ENCODE assay signal across 13 cellular contexts in the genomic region with DNA sequence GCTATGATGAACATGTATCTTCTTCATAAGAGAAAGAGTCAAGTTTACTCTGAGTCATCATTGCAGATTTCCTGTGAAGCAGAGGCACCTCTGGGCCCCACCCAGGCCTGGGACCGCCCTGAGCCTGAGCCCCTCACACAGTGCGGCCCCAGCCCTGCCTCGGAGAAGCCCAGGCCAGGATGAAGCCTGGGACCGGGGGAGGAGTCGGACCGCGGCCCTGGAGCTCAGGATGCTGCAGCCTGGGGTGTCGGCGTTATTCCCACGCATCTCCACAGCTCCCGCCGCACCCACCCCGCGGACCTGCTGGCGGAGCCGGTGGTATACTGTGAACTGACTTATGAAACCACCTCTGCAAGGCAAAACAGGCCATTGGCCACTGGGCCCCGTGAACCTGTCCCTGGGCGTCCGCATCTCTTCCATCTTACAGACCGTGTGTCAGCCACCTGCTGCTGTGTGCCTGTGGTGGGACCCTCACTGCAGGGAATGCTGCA. TPM values are rescaled to one million over a fixed set of nuclear protein-coding genes. Genes with fewer than 3 reads are reported as not detected.
A peak's percentile ranks its signal among the peaks of the same experiment; 100 is the strongest.
DNase-seq lines count a peak whose midpoint lies in the region; ATAC-seq and TF ChIP-seq lines count a peak whose summit lies in the region.
"Had no signal": no experiment of that assay in that cellular context is flagged by ENCODE, and none has a peak within 500 bp of the region (broad histone marks: within the 10 kb centered on the region; RNA-seq: fewer than 3 reads in every experiment).

No MANE protein-coding gene starts in this region.

- H3K9me3 Mint-ChIP-seq in mesothelial cell of epicardium = no peaks in the 10 kb centered on the region
- H3K9me3 Mint-ChIP-seq: activated T-helper 17 cell treated with anti-CD3 and anti-CD28 coated beads, Interleukin-2, amount 50 U/mL, for 72 hours had no signal

- intact Hi-C loops in transverse colon (cut with DNase I; ENCODE audit: low total_unique reads) = loop anchor here (10.0 kb wide), 1 partner anchor 46 kb away; no protein-coding TSS in a partner anchor

- H3K9me3 ChIP-seq in transverse colon = no peaks in the 10 kb centered on the region

- H3K4me3 ChIP-seq in coronary artery = no peak overlapping the region
- no peak overlapping the region for H3K4me3 ChIP-seq in transverse colon
- H3K4me3 ChIP-seq: PC-9 had no signal

- peaks cover 19 to 54% (median 23%) of the 10 kb centered on the region in 4 donors for H3K4me1 ChIP-seq in transverse colon

- peak; percentile 30 to 34 for ATAC-seq in activated CD4-positive, CD25-positive, alpha-beta regulatory T cell treated with anti-CD3 and anti-CD28 coated beads, Interleukin-2, amount 50 U/mL, for 24 hours
- ATAC-seq: activated T-helper 17 cell treated with anti-CD3 and anti-CD28 coated beads, Interleukin-2, amount 50 U/mL, for 72 hours; foreskin keratinocyte had no signal

- H3K36me3 Mint-ChIP-seq in mesothelial cell of epicardium = peaks cover under 1% of the 10 kb centered on the region

- no peak for TF ChIP-seq EP300 in transverse colon (IDR thresholded peaks at IDR 0.05; ENCODE audit: low read depth)

- in situ Hi-C loops in transverse colon (cut with MboI; ENCODE audit: low pct_ligation_motif_present in 1 of 4, low pct_unique_long_range_greater_than_20kb in 1 of 4, low sequenced_read_pairs in 3 of 4) = no loop called here

- no peaks in the 10 kb centered on the region for H3K36me3 ChIP-seq in transverse colon

- no peak overlapping the region for H3K4me3 Mint-ChIP-seq in mesothelial cell of epicardium
- H3K4me3 Mint-ChIP-seq: activated T-helper 17 cell treated with anti-CD3 and anti-CD28 coated beads, Interleukin-2, amount 50 U/mL, for 72 hours had no signal

- DNase-seq in activated CD4-positive, CD25-positive, alpha-beta regulatory T cell (lab: John Stamatoyannopoulos, UW) = no peak
- peak; percentile 47 for DNase-seq in coronary artery (ENCODE audit: low spot score)
- peak in 1 of 2 experiments; percentile 36 for DNase-seq in mesothelial cell of epicardium (ENCODE audit: low spot score in 2 of 2, unreplicated experiment in 2 of 2)
- peak; percentile 13 for DNase-seq in transverse colon
- DNase-seq in T-helper 1 cell = no peak
- DNase-seq in NCI-H526 (lab: John Stamatoyannopoulos, UW) = no peak
- DNase-seq in SKM-1 treated with dmso at 0.1 percent for 144 hours (lab: John Stamatoyannopoulos, UW; ENCODE audit: unreplicated experiment) = no peak
- DNase-seq: DND-41, foreskin keratinocyte, NCI-H2107, PC-9 had no signal

- peak overlapping the region in 1 of 2 donors; percentile 48 for H3K27ac ChIP-seq in coronary artery
- H3K27ac ChIP-seq in transverse colon = peak overlapping the region; percentile 67 to 96 (median 90)
- H3K27ac ChIP-seq: foreskin keratinocyte, PC-9 had no signal

- H3K4me1 Mint-ChIP-seq in mesothelial cell of epicardium = peaks cover 32% of the 10 kb centered on the region
- H3K4me1 Mint-ChIP-seq: activated T-helper 17 cell treated with anti-CD3 and anti-CD28 coated beads, Interleukin-2, amount 50 U/mL, for 72 hours had no signal

- TF ChIP-seq CTCF in coronary artery (IDR thresholded peaks at IDR 0.05) (no peak), mesothelial cell of epicardium (IDR thresholded peaks at IDR 0.05; ENCODE audit: unreplicated experiment) (no peak), transverse colon (IDR thresholded peaks at IDR 0.05) (no peak)

- 53 to 60% methylated on average over 1 to 20 of the region's 20 CpGs for WGBS in transverse colon (ENCODE audit: low coverage in 1 of 2), 2 donors

- peaks cover 59% of the 10 kb centered on the region for H3K27me3 ChIP-seq in transverse colon

- peaks cover 48% of the 10 kb centered on the region for H3K27me3 Mint-ChIP-seq in mesothelial cell of epicardium (ENCODE audit: low read depth)

- no peak for TF ChIP-seq POLR2A in transverse colon (IDR thresholded peaks at IDR 0.05)

- peak overlapping the region; percentile 19 for H3K27ac Mint-ChIP-seq in mesothelial cell of epicardium
- H3K27ac Mint-ChIP-seq: activated T-helper 17 cell treated with anti-CD3 and anti-CD28 coated beads, Interleukin-2, amount 50 U/mL, for 72 hours had no signal

RNA-seq across cellular contexts. Expression of a gene that starts 2.4 kb away (rescaled TPM):
- total RNA-seq in mesothelial cell of epicardium = 539 to 636 TPM (median 611 TPM) in 3 replicates
- total RNA-seq in transverse colon = 100 to 1,000 TPM; 166 to 580 (median 346) TPM

Comparison
In these comparisons a context has a peak if more than half of its experiments do, and no peak if none do; other contexts are left out.
1. DNase-seq: peak in coronary artery (single experiment) and transverse colon (single experiment); none in activated CD4-positive, CD25-positive, alpha-beta regulatory T cell (0 of 4), T-helper 1 cell (0 of 5), NCI-H526 (0 of 2) and SKM-1 treated with dmso at 0.1 percent for 144 hours (single experiment).